ENCODE assay signal across 10 cellular contexts in the genomic region with DNA sequence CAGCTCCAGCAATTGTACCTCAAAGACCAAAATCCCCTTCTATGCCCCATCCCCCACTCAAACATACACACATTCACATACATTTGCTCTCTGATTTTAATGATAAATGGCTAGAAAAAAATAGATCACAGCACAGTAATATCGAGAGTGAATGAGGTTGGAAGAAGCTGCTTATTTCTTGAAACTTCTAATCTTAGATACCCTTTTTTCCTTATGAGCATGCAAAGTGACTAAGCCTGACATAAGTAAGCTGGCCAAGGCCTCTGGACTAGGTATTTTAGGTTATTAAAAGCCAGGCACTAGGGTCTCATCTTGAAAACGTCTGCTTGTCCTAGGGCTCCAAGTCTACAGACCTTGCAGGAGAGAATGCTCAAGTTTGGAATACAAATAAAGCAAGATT.
DNase-seq lines count a peak whose midpoint lies in the region; ATAC-seq and TF ChIP-seq lines count a peak whose summit lies in the region.
"Had no signal": no experiment of that assay in that cellular context is flagged by ENCODE, and none has a peak within 500 bp of the region (broad histone marks: within the 10 kb centered on the region; RNA-seq: fewer than 3 reads in every experiment).

No MANE protein-coding gene starts in this region.

- H3K27ac ChIP-seq in VCaP, result peak overlapping the region; percentile 61; the same call in 1 of the 2 replicates
- peak overlapping the region; percentile 85 for H3K27ac ChIP-seq in subcutaneous abdominal adipose tissue (ENCODE audit: low read depth, low read length)
- H3K27ac ChIP-seq in CD8-positive, alpha-beta T cell (ENCODE audit: low read depth, low read length), result no peak overlapping the region

- no peaks in the 10 kb centered on the region for H3K27me3 ChIP-seq in subcutaneous abdominal adipose tissue (ENCODE audit: control insufficient read depth in 5 of 5, insufficient read depth in 4 of 5, low read length in 5 of 5)
- H3K27me3 ChIP-seq in CD8-positive, alpha-beta T cell (ENCODE audit: insufficient read depth, low read length), result no peaks in the 10 kb centered on the region
- H3K27me3 ChIP-seq: heart left ventricle had no signal

- no peak overlapping the region for H3K4me3 ChIP-seq in subcutaneous abdominal adipose tissue (ENCODE audit: low read depth in 1 of 5, low read length in 5 of 5)
- no peak overlapping the region for H3K4me3 ChIP-seq in CD8-positive, alpha-beta T cell (ENCODE audit: low read depth, low read length)
- H3K4me3 ChIP-seq: heart left ventricle had no signal

- no peaks in the 10 kb centered on the region for H3K27me3 Mint-ChIP-seq in activated T-cell treated with anti-CD3 and anti-CD28 coated beads, Interleukin-2, amount 50 U/mL, for 72 hours (ENCODE audit: low read depth)
- no peaks in the 10 kb centered on the region for H3K27me3 Mint-ChIP-seq in CD8-positive, alpha-beta T cell (ENCODE audit: low read depth)

- H3K4me3 Mint-ChIP-seq in activated T-cell treated with anti-CD3 and anti-CD28 coated beads, Interleukin-2, amount 50 U/mL, for 72 hours, result peak overlapping the region; percentile 44 to 87
- H3K4me3 Mint-ChIP-seq in CD8-positive, alpha-beta T cell, result no peak overlapping the region

- H3K4me1 Mint-ChIP-seq in activated T-cell treated with anti-CD3 and anti-CD28 coated beads, Interleukin-2, amount 50 U/mL, for 72 hours (ENCODE audit: low read depth), result peaks cover 73% of the 10 kb centered on the region
- H3K4me1 Mint-ChIP-seq in CD8-positive, alpha-beta T cell (ENCODE audit: low read depth), result peaks cover 19% of the 10 kb centered on the region

- POLR2A ChIA-PET in CD8-positive, alpha-beta T cell (lab: Charles Lee), result no interaction called here

- peaks cover 2 to 6% of the 10 kb centered on the region in 2 donors for H3K36me3 Mint-ChIP-seq in activated T-cell treated with anti-CD3 and anti-CD28 coated beads, Interleukin-2, amount 50 U/mL, for 72 hours (ENCODE audit: insufficient read depth in 2 of 2)
- H3K36me3 Mint-ChIP-seq in CD8-positive, alpha-beta T cell, result peaks cover 2% of the 10 kb centered on the region

- DNase-seq in activated T-cell treated with anti-CD3 and anti-CD28 coated beads, Interleukin-2, amount 50 U/mL, for 72 hours, result peak; percentile 27 to 40
- DNase-seq in activated T-cell treated with anti-CD3 and anti-CD28 coated beads, Interleukin-2, amount 50 U/mL, for 1 hour, result no peak
- DNase-seq in NCI-H146 treated with DMSO at 0.1 percent for 48 hours (lab: John Stamatoyannopoulos, UW; ENCODE audit: unreplicated experiment) (no peak), middle frontal gyrus (ENCODE audit: extremely low spot score, low spot score) (no peak)
- no peak for DNase-seq in CD8-positive, alpha-beta T cell
- DNase-seq: heart left ventricle, NCI-H526 treated with DMSO at 0.1 percent for 48 hours had no signal

- no peak for TF ChIP-seq CTCF in VCaP (conservative IDR thresholded peaks at IDR 0.05)
- TF ChIP-seq CTCF in CD8-positive, alpha-beta T cell (IDR thresholded peaks at IDR 0.05), result no peak

- no peaks in the 10 kb centered on the region for H3K9me3 ChIP-seq in subcutaneous abdominal adipose tissue (ENCODE audit: control insufficient read depth in 5 of 5, low read length in 5 of 5)
- no peaks in the 10 kb centered on the region for H3K9me3 ChIP-seq in CD8-positive, alpha-beta T cell (ENCODE audit: low read length)
- H3K9me3 ChIP-seq: heart left ventricle had no signal

- H3K36me3 ChIP-seq in subcutaneous abdominal adipose tissue (ENCODE audit: control insufficient read depth in 5 of 5, insufficient read depth in 5 of 5, low read length in 5 of 5), result peaks cover 0 to 25% (median 10%) of the 10 kb centered on the region in 5 donors
- H3K36me3 ChIP-seq in CD8-positive, alpha-beta T cell (ENCODE audit: insufficient read depth, low read length), result no peaks in the 10 kb centered on the region

- CTCF ChIA-PET in CD8-positive, alpha-beta T cell (lab: Charles Lee), result interaction anchor here (1.2 kb wide), 1 partner anchor 240 kb away, joined by 4 read pairs; no protein-coding TSS in a partner anchor

- peaks cover 4 to 54% (median 49%) of the 10 kb centered on the region in 5 donors for H3K4me1 ChIP-seq in subcutaneous abdominal adipose tissue (ENCODE audit: control insufficient read depth in 5 of 5, insufficient read depth in 5 of 5, low read length in 5 of 5)
- no peaks in the 10 kb centered on the region for H3K4me1 ChIP-seq in CD8-positive, alpha-beta T cell (ENCODE audit: insufficient read depth, low read length)

- peak overlapping the region; percentile 90 for H3K27ac Mint-ChIP-seq in activated T-cell treated with anti-CD3 and anti-CD28 coated beads, Interleukin-2, amount 50 U/mL, for 72 hours
- H3K27ac Mint-ChIP-seq in CD8-positive, alpha-beta T cell, result no peak overlapping the region

- no peak overlapping the region for H3K9ac ChIP-seq in subcutaneous abdominal adipose tissue (ENCODE audit: low read length in 5 of 5)

- peaks cover 0 to 2% of the 10 kb centered on the region in 2 donors for H3K9me3 Mint-ChIP-seq in activated T-cell treated with anti-CD3 and anti-CD28 coated beads, Interleukin-2, amount 50 U/mL, for 72 hours
- H3K9me3 Mint-ChIP-seq in CD8-positive, alpha-beta T cell, result no peaks in the 10 kb centered on the region

- ATAC-seq in activated T-cell treated with anti-CD3 and anti-CD28 coated beads, Interleukin-2, amount 50 U/mL, for 72 hours (replicated peaks in 1 of 2), result peak; percentile 63 to 67
- peak; percentile 54 for ATAC-seq in HG02642 (IDR thresholded peaks at IDR 0.05; ENCODE audit: poor library complexity, unreplicated experiment)
- ATAC-seq in CD8-positive, alpha-beta T cell, result no peak
- ATAC-seq: heart left ventricle had no signal

- intact Hi-C loops in CD8-positive, alpha-beta T cell (cut with DNase I, micrococcal nuclease), result no loop called here

Comparison
In these comparisons a context has a peak if more than half of its experiments do, and no peak if none do; other contexts are left out.
1. DNase-seq: peak in activated T-cell treated with anti-CD3 and anti-CD28 coated beads, Interleukin-2, amount 50 U/mL, for 72 hours (2 of 2); none in activated T-cell treated with anti-CD3 and anti-CD28 coated beads, Interleukin-2, amount 50 U/mL, for 1 hour (single experiment), NCI-H146 treated with DMSO at 0.1 percent for 48 hours (single experiment), middle frontal gyrus (single experiment) and CD8-positive, alpha-beta T cell (0 of 7).